ENCODE assay signal across 10 cellular contexts in genomic region chr12:47652491-47653234, GRCh38. TPM values are rescaled to one million over a fixed set of nuclear protein-coding genes. Genes with fewer than 3 reads are reported as not detected.
A peak's percentile ranks its signal among the peaks of the same experiment; 100 is the strongest.
DNase-seq lines count a peak whose midpoint lies in the region; ATAC-seq, FAIRE-seq and TF ChIP-seq lines count a peak whose summit lies in the region.
"Had no signal": no experiment of that assay in that cellular context is flagged by ENCODE, and none has a peak within 500 bp of the region (broad histone marks: within the 10 kb centered on the region; RNA-seq: fewer than 3 reads in every experiment).

No MANE protein-coding gene starts in this region.

- peaks cover 0 to 16% (median 0%) of the 10 kb centered on the region in 3 donors for H3K4me1 ChIP-seq in pancreas

- intact Hi-C loops in pancreas (cut with DNase I), result loop anchor here in 1 of 3 donors (10.0 kb wide), 1 partner anchor 52 kb away; the partner anchor contains the start of gene RPAP3

- WGBS in pancreas, 2 donors, result 65 to 69% methylated on average over 4 of the region's 4 CpGs

- H3K9me3 ChIP-seq in pancreas, result no peaks in the 10 kb centered on the region

- no peak for TF ChIP-seq CTCF in pancreas (IDR thresholded peaks at IDR 0.05)

- FAIRE-seq in pancreas (lab: Jason Lieb, UNC), result no peak

- H3K27ac ChIP-seq in pancreas, result peak overlapping the region in 2 of 4 donors; percentile 30 to 55

- DNase-seq in GF-D8 (lab: John Stamatoyannopoulos, UW), result peak; percentile 3
- DNase-seq in NCI-H82 treated with DMSO at 0.1 percent for 48 hours (lab: John Stamatoyannopoulos, UW; ENCODE audit: unreplicated experiment), result peak; percentile 27
- peak; percentile 3 for DNase-seq in foreskin melanocyte
- DNase-seq in pancreas, result no peak
- no peak for DNase-seq in stimulated activated CD4-positive, alpha-beta T cell treated with anti-CD3 and anti-CD28 coated beads, Interleukin-2, amount 100 ng/mL, for 48 hours
- DNase-seq in activated CD8-positive, alpha-beta memory T cell treated with anti-CD3 and anti-CD28 coated beads, Interleukin-2, amount 50 U/mL, for 4 hours, result no peak
- DNase-seq in NCI-H2227 (lab: John Stamatoyannopoulos, UW; ENCODE audit: unreplicated experiment), result no peak
- DNase-seq: GOT3, NCI-H1436 had no signal

- no peaks in the 10 kb centered on the region for H3K27me3 ChIP-seq in pancreas

- ATAC-seq in pancreas, result peak; percentile 41 to 78 (median 57)
- no peak for ATAC-seq in GM18519 (IDR thresholded peaks at IDR 0.05; ENCODE audit: low FRiP score, unreplicated experiment)

- H3K4me3 ChIP-seq in pancreas, result no peak overlapping the region

- no peaks in the 10 kb centered on the region for H3K36me3 ChIP-seq in pancreas

RNA-seq across cellular contexts. Expression of gene RPAP3, which starts 53.2 kb away (rescaled TPM):
- total RNA-seq in pancreas, result 10 to 100 TPM in 2 of 6 donors, 1 to 10 TPM in 4; 6.0 to 12.1 (median 9.2) TPM
- 1 to 10 TPM; 3.3 to 8.8 TPM for polyA plus RNA-seq in pancreas

Comparison
In these comparisons a context has a peak if more than half of its experiments do, and no peak if none do; other contexts are left out.
1. DNase-seq: peak in GF-D8 (single experiment), NCI-H82 treated with DMSO at 0.1 percent for 48 hours (single experiment) and foreskin melanocyte (single experiment); none in pancreas (0 of 6), stimulated activated CD4-positive, alpha-beta T cell treated with anti-CD3 and anti-CD28 coated beads, Interleukin-2, amount 100 ng/mL, for 48 hours (0 of 2), activated CD8-positive, alpha-beta memory T cell treated with anti-CD3 and anti-CD28 coated beads, Interleukin-2, amount 50 U/mL, for 4 hours (single experiment) and NCI-H2227 (single experiment).